2 cellular contexts compared by ENCODE assay signal in the genomic region with DNA sequence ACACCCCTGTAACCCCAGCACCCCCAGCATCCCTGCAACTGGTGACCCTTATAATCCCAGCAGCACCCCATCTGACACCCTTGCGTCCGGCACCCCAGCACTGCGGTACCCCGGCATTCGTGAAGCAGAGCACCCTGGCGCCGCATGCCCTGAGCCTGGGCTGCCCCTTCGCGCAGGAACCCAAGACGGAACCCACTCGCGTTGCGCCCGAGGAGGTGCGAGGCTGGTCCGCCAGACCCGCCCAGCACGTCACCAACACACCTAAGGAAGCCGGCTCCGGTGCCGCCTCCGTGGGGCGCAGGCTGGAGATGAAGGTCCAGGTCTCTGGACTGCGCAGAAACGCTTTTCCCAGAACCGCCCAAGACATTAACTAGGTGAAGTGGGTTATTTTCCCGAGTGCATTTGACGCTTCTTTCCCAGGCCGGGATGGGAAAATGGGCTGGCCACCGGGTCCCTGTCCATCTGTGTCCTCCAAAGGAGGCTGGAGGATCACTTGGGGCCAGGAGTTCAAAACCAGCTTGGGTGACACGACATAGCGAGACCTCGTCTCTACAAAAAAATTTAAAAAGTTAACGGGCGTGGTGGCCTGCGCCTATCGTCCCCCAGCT.
TF ChIP-seq lines count a peak whose summit lies in the region.

No MANE protein-coding gene starts in this region.

TF ChIP-seq in GM23338, 12 proteins besides CTCF, POLR2A, EP300 and RAD21:
- TF ChIP-seq CREB1 (CRISPR knock-in tag; IDR thresholded peaks at IDR 0.05; ENCODE audit: low read depth) = no peak
- TF ChIP-seq, protein P1, sequence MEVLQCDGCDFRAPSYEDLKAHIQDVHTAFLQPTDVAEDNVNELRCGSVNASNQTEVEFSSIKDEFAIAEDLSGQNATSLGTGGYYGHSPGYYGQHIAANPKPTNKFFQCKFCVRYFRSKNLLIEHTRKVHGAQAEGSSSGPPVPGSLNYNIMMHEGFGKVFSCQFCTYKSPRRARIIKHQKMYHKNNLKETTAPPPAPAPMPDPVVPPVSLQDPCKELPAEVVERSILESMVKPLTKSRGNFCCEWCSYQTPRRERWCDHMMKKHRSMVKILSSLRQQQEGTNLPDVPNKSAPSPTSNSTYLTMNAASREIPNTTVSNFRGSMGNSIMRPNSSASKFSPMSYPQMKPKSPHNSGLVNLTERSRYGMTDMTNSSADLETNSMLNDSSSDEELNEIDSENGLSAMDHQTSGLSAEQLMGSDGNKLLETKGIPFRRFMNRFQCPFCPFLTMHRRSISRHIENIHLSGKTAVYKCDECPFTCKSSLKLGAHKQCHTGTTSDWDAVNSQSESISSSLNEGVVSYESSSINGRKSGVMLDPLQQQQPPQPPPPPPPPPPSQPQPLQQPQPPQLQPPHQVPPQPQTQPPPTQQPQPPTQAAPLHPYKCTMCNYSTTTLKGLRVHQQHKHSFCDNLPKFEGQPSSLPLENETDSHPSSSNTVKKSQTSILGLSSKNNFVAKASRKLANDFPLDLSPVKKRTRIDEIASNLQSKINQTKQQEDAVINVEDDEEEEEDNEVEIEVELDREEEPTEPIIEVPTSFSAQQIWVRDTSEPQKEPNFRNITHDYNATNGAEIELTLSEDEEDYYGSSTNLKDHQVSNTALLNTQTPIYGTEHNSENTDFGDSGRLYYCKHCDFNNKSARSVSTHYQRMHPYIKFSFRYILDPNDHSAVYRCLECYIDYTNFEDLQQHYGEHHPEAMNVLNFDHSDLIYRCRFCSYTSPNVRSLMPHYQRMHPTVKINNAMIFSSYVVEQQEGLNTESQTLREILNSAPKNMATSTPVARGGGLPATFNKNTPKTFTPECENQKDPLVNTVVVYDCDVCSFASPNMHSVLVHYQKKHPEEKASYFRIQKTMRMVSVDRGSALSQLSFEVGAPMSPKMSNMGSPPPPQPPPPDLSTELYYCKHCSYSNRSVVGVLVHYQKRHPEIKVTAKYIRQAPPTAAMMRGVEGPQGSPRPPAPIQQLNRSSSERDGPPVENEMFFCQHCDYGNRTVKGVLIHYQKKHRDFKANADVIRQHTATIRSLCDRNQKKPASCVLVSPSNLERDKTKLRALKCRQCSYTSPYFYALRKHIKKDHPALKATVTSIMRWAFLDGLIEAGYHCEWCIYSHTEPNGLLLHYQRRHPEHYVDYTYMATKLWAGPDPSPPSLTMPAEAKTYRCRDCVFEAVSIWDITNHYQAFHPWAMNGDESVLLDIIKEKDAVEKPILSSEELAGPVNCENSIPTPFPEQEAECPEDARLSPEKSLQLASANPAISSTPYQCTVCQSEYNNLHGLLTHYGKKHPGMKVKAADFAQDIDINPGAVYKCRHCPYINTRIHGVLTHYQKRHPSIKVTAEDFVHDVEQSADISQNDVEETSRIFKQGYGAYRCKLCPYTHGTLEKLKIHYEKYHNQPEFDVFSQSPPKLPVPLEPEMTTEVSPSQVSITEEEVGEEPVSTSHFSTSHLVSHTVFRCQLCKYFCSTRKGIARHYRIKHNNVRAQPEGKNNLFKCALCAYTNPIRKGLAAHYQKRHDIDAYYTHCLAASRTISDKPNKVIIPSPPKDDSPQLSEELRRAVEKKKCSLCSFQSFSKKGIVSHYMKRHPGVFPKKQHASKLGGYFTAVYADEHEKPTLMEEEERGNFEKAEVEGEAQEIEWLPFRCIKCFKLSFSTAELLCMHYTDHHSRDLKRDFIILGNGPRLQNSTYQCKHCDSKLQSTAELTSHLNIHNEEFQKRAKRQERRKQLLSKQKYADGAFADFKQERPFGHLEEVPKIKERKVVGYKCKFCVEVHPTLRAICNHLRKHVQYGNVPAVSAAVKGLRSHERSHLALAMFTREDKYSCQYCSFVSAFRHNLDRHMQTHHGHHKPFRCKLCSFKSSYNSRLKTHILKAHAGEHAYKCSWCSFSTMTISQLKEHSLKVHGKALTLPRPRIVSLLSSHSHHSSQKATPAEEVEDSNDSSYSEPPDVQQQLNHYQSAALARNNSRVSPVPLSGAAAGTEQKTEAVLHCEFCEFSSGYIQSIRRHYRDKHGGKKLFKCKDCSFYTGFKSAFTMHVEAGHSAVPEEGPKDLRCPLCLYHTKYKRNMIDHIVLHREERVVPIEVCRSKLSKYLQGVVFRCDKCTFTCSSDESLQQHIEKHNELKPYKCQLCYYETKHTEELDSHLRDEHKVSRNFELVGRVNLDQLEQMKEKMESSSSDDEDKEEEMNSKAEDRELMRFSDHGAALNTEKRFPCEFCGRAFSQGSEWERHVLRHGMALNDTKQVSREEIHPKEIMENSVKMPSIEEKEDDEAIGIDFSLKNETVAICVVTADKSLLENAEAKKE (CRISPR knock-in tag; IDR thresholded peaks at IDR 0.05) = no peak
- no peak for TF ChIP-seq STAT1 (IDR thresholded peaks at IDR 0.05; ENCODE audit: unreplicated experiment)

TF ChIP-seq in K562, 482 proteins besides CTCF, POLR2A, EP300 and RAD21:
- TF ChIP-seq ZNF431 (CRISPR knock-in tag; IDR thresholded peaks at IDR 0.05) = 0 out of 2 replicates have a peak, but pooled peaks have one; percentile 18
- TF ChIP-seq, protein P2, sequence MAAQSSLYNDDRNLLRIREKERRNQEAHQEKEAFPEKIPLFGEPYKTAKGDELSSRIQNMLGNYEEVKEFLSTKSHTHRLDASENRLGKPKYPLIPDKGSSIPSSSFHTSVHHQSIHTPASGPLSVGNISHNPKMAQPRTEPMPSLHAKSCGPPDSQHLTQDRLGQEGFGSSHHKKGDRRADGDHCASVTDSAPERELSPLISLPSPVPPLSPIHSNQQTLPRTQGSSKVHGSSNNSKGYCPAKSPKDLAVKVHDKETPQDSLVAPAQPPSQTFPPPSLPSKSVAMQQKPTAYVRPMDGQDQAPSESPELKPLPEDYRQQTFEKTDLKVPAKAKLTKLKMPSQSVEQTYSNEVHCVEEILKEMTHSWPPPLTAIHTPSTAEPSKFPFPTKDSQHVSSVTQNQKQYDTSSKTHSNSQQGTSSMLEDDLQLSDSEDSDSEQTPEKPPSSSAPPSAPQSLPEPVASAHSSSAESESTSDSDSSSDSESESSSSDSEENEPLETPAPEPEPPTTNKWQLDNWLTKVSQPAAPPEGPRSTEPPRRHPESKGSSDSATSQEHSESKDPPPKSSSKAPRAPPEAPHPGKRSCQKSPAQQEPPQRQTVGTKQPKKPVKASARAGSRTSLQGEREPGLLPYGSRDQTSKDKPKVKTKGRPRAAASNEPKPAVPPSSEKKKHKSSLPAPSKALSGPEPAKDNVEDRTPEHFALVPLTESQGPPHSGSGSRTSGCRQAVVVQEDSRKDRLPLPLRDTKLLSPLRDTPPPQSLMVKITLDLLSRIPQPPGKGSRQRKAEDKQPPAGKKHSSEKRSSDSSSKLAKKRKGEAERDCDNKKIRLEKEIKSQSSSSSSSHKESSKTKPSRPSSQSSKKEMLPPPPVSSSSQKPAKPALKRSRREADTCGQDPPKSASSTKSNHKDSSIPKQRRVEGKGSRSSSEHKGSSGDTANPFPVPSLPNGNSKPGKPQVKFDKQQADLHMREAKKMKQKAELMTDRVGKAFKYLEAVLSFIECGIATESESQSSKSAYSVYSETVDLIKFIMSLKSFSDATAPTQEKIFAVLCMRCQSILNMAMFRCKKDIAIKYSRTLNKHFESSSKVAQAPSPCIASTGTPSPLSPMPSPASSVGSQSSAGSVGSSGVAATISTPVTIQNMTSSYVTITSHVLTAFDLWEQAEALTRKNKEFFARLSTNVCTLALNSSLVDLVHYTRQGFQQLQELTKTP (IDR thresholded peaks at IDR 0.05; ENCODE audit: low read depth in 1 of 2, partially characterized antibody in 2 of 2) = no peak
